Comparison of ENCODE assay signal across 1 cellular context in genomic region chr3:151283387-151283786, GRCh38.
TF ChIP-seq lines count a peak whose summit lies in the region.

No MANE protein-coding gene starts in this region.

TF ChIP-seq in HepG2, 621 proteins besides CTCF, POLR2A, EP300 and RAD21:
- TF ChIP-seq IRX3 (CRISPR knock-in tag; IDR thresholded peaks at IDR 0.05; ENCODE audit: borderline replicate concordance, low read depth) (no peak), ZNF234 (CRISPR knock-in tag; conservative IDR thresholded peaks at IDR 0.05) (no peak), DBP (CRISPR knock-in tag; IDR thresholded peaks at IDR 0.05; ENCODE audit: not compliant biosample characterization) (no peak), JUND (CRISPR knock-in tag; IDR thresholded peaks at IDR 0.05) (no peak), BCLAF1 (IDR thresholded peaks at IDR 0.05) (no peak), ZNF781 (CRISPR knock-in tag; IDR thresholded peaks at IDR 0.05; ENCODE audit: borderline replicate concordance, not compliant biosample characterization) (no peak), ATF7-NPFF (CRISPR knock-in tag; IDR thresholded peaks at IDR 0.05; ENCODE audit: low read depth) (no peak)
